In the genomic region with DNA sequence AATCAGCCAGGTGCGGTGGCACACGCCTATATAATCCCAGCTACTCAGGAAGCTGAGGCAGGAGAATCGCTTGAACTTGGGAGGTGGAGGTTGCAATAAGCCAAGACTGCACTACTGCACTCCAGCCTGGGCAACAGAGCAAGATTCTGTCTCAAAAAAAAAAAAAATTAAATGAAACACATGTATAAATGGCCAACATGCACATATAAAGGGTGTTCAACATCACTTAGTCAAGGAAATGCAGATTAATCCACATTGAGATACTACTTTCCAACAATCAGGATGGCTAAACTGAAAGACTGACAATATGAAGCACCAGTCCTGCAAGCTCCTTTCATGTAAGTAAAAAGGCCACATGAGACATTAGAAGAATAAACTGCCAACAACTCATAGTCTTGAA, we compare ENCODE assay signal across 14 cellular contexts. TPM values are rescaled to one million over a fixed set of nuclear protein-coding genes. Genes with fewer than 3 reads are reported as not detected.
"Had no signal": no experiment of that assay in that cellular context is flagged by ENCODE, and none has a peak within 500 bp of the region (broad histone marks: within the 10 kb centered on the region; RNA-seq: fewer than 3 reads in every experiment).

No MANE protein-coding gene starts in this region.

- H3K4me1 ChIP-seq: testis had no signal

- DNase-seq: activated CD4-positive, alpha-beta memory T cell treated with anti-CD3 and anti-CD28 coated beads for 36 hours; activated gamma-delta T cell; activated T-cell treated with anti-CD3 and anti-CD28 coated beads, Interleukin-2, amount 50 U/mL, for 4 hours; amygdala; dermis blood vessel endothelial cell; glutamatergic neuron; immature natural killer cell; lower lobe of right lung; mucosa of descending colon; stimulated activated CD4-positive, alpha-beta T cell treated with anti-CD3 and anti-CD28 coated beads, Interleukin-4, amount 100 ng/mL, for 24 hours; testis had no signal

- H3K9me3 ChIP-seq: lower lobe of right lung, mucosa of descending colon, testis had no signal

- ATAC-seq: activated T-cell treated with anti-CD3 and anti-CD28 coated beads, Interleukin-2, amount 50 U/mL, for 4 hours; lower lobe of right lung; mucosa of descending colon had no signal

- H3K4me3 ChIP-seq: lower lobe of right lung, mucosa of descending colon, testis had no signal

- H3K27me3 ChIP-seq: testis had no signal

- H3K27ac ChIP-seq: lower lobe of right lung, testis had no signal

RNA-seq across cellular contexts. Expression of a gene that starts 50.9 kb away (rescaled TPM):
- total RNA-seq: activated CD4-positive, alpha-beta memory T cell treated with anti-CD3 and anti-CD28 coated beads for 36 hours; dermis blood vessel endothelial cell; esophagus mucosa; lower lobe of right lung; mucosa of descending colon; osteoblast; ureter had no signal
